ENCODE assay signal across 21 cellular contexts in the genomic region with DNA sequence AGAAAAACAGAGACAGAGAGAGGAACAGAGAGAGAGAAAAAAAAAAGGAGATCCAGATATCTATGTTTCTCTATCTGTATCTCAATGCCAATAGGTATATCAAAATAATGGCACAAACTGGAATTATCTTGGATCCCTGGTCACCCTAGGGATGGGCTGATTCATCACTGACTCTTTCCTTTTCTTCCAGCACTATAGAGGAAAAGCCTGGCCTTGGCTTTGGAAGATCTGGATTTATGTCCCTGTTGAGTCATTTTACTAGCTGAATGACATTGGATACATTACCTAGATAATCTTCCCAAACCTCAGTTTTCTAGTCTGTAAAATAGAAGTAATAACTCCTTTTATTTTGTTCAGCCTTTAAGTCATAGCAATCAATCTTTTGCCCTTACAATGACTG.
"Had no signal": no experiment of that assay in that cellular context is flagged by ENCODE, and none has a peak within 500 bp of the region (broad histone marks: within the 10 kb centered on the region; RNA-seq: fewer than 3 reads in every experiment).

No MANE protein-coding gene starts in this region.

- H3K9me3 ChIP-seq: SK-N-SH had no signal

- FAIRE-seq: HepG2 had no signal

- H3K4me2 ChIP-seq: SK-N-SH had no signal

- DNase-seq: IMR-90, Karpas-422, KG1, MM.1S, NCI-H1092 treated with DMSO at 0.1 percent for 48 hours, NCI-H1436, NCI-H187, NCI-H2029, NCI-H2081 treated with DMSO at 0.1 percent for 48 hours, NCI-H2171, NCI-H226, NCI-H446, NCI-H510A, NCI-H524 treated with DMSO at 0.1 percent for 48 hours, NCI-H69, NCI-H774, SHP77, SK-N-SH had no signal

- H3K27ac ChIP-seq: RWPE1 had no signal

- H3K9me2 ChIP-seq: SK-N-SH had no signal

- H3K9ac ChIP-seq: SK-N-SH had no signal

- ATAC-seq: HepG2, Panc1 had no signal
